14 cellular contexts compared by ENCODE assay signal in the genomic region with DNA sequence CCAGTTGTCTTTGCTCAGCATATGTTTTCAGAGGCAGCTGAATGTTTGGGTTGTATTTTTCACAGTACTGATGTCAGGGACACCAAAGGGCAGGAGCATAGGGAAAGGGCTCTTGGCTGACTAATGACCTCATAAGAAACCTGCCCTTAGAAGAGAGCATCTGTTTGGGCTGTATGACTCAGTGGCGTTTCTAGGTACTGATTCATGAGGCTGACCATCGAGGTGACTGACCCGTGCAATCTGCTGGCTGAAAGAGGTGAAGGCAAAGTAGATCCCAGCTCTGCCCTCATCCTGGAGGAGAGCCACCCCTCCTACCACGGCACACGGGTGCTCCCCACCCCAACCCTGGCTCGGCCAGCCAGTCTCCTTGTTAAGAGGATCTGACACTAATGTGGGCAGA. TPM values are rescaled to one million over a fixed set of nuclear protein-coding genes. Genes with fewer than 3 reads are reported as not detected.
DNase-seq lines count a peak whose midpoint lies in the region; ATAC-seq, FAIRE-seq and TF ChIP-seq lines count a peak whose summit lies in the region.
"Had no signal": no experiment of that assay in that cellular context is flagged by ENCODE, and none has a peak within 500 bp of the region (broad histone marks: within the 10 kb centered on the region; RNA-seq: fewer than 3 reads in every experiment).

No MANE protein-coding gene starts in this region.

- ATAC-seq in stimulated activated memory B cell treated with anti-CD40 and anti-IgM and Interleukin-4, amounts not matched to agents 10 μg/mL and 1 μg/mL and 100 μg/mL, for 72 hours, result no peak
- ATAC-seq in GM21381 (IDR thresholded peaks at IDR 0.05; ENCODE audit: unreplicated experiment), result no peak
- ATAC-seq: activated CD4-positive, CD25-positive, alpha-beta regulatory T cell treated with anti-CD3 and anti-CD28 coated beads, Interleukin-2, amount 50 U/mL, for 24 hours had no signal

- H3K4me3 ChIP-seq in AG10803 (ENCODE audit: low read length) (no peak overlapping the region), PC-9 (no peak overlapping the region), endothelial cell of umbilical vein (replicated peaks in 1 of 3; ENCODE audit: insufficient read depth in 1 of 3, low read depth in 1 of 3, low read length in 3 of 3) (no peak overlapping the region), MG63 (no peak overlapping the region)
- H3K4me3 ChIP-seq: colonic mucosa had no signal

- H3K9me3 Mint-ChIP-seq in osteocyte (ENCODE audit: unreplicated experiment), result no peaks in the 10 kb centered on the region
- H3K9me3 Mint-ChIP-seq in stimulated activated memory B cell treated with anti-CD40 and anti-IgM and Interleukin-4, amounts not matched to agents 10 μg/mL and 1 μg/mL and 100 μg/mL, for 72 hours, result no peaks in the 10 kb centered on the region

- no peak for TF ChIP-seq POLR2A in endothelial cell of umbilical vein (IDR thresholded peaks at IDR 0.05; ENCODE audit: low read depth, low read length)

- H3K9me1 ChIP-seq in endothelial cell of umbilical vein (replicated peaks; ENCODE audit: control insufficient read depth, extremely low read depth, insufficient read depth, low read length), result no peaks in the 10 kb centered on the region

- H3K9ac ChIP-seq in endothelial cell of umbilical vein (replicated peaks; ENCODE audit: extremely low read depth, insufficient read depth, low read length), result no peak overlapping the region

- no peaks in the 10 kb centered on the region for H3K27me3 Mint-ChIP-seq in osteocyte (ENCODE audit: unreplicated experiment)
- no peaks in the 10 kb centered on the region for H3K27me3 Mint-ChIP-seq in stimulated activated memory B cell treated with anti-CD40 and anti-IgM and Interleukin-4, amounts not matched to agents 10 μg/mL and 1 μg/mL and 100 μg/mL, for 72 hours
- H3K27me3 Mint-ChIP-seq: naive B cell had no signal

- H3K79me2 ChIP-seq in PC-9 (ENCODE audit: low read depth) (no peaks in the 10 kb centered on the region), endothelial cell of umbilical vein (ENCODE audit: control insufficient read depth, insufficient read depth, low read length) (no peaks in the 10 kb centered on the region)

- H3F3A ChIP-seq in PC-9 (ENCODE audit: insufficient read depth, low read depth), result peaks cover 8% of the 10 kb centered on the region; the same call in 1 of the 2 replicates

- no peak for TF ChIP-seq CTCF in AG10803 (conservative IDR thresholded peaks at IDR 0.05; ENCODE audit: low read length)
- TF ChIP-seq CTCF in PC-9 (conservative IDR thresholded peaks at IDR 0.05), result no peak
- TF ChIP-seq CTCF in endothelial cell of umbilical vein (IDR thresholded peaks at IDR 0.05; ENCODE audit: extremely low read depth in 1 of 2, insufficient read depth in 1 of 2, low read depth in 1 of 2, low read length in 2 of 2), result no peak
- no peak for TF ChIP-seq CTCF in osteocyte (IDR thresholded peaks at IDR 0.05)

- CTCF ChIA-PET in PC-9 (lab: Charles Lee), result no interaction called here
- CTCF ChIA-PET in endothelial cell of umbilical vein (lab: Charles Lee), result interaction anchor here (0.6 to 2.2 kb wide), 4 partner anchors 8 to 185 kb away, joined by 3 to 6 read pairs (median 3); a partner anchor contains a TSS

- H4K20me1 ChIP-seq in PC-9 (ENCODE audit: insufficient read depth) (no peaks in the 10 kb centered on the region), endothelial cell of umbilical vein (replicated peaks; ENCODE audit: control insufficient read depth, extremely low read depth, insufficient read depth, low read length) (no peaks in the 10 kb centered on the region)

- peak; percentile 68 for FAIRE-seq in endothelial cell of umbilical vein (lab: Jason Lieb, UNC)
- FAIRE-seq: H1 had no signal

- POLR2A ChIA-PET in PC-9 (lab: Charles Lee; ENCODE audit: unreplicated experiment) (no interaction called here), endothelial cell of umbilical vein (lab: Charles Lee) (no interaction called here)

- peaks cover 36% of the 10 kb centered on the region for H3K4me1 ChIP-seq in PC-9 (replicated peaks; ENCODE audit: insufficient read depth)
- H3K4me1 ChIP-seq in endothelial cell of umbilical vein (ENCODE audit: control insufficient read depth, extremely low read depth, insufficient read depth, low read length), result peaks cover 43% of the 10 kb centered on the region
- H3K4me1 ChIP-seq: colonic mucosa had no signal

- H2AFZ ChIP-seq in PC-9, result no peak overlapping the region
- no peak overlapping the region for H2AFZ ChIP-seq in endothelial cell of umbilical vein (ENCODE audit: low read depth, low read length)

- peak overlapping the region; percentile 51 for H3K4me2 ChIP-seq in PC-9
- H3K4me2 ChIP-seq in endothelial cell of umbilical vein (ENCODE audit: insufficient read depth, low read length), result peak overlapping the region; percentile 14

- H3K36me3 Mint-ChIP-seq in osteocyte (ENCODE audit: unreplicated experiment), result peaks cover 67% of the 10 kb centered on the region
- peaks cover 11% of the 10 kb centered on the region for H3K36me3 Mint-ChIP-seq in stimulated activated memory B cell treated with anti-CD40 and anti-IgM and Interleukin-4, amounts not matched to agents 10 μg/mL and 1 μg/mL and 100 μg/mL, for 72 hours
- H3K36me3 Mint-ChIP-seq: naive B cell had no signal

- H3K27ac ChIP-seq in PC-9 (peak overlapping the region; percentile 51), endothelial cell of umbilical vein (ENCODE audit: insufficient read depth, low read depth, low read length) (peak overlapping the region; percentile 57)
- H3K27ac ChIP-seq: colonic mucosa had no signal

- H3K9me3 ChIP-seq in PC-9 (ENCODE audit: insufficient read depth, low read depth), result no peaks in the 10 kb centered on the region
- H3K9me3 ChIP-seq in endothelial cell of umbilical vein (replicated peaks; ENCODE audit: control insufficient read depth, insufficient read depth, low read length), result no peaks in the 10 kb centered on the region
- no peaks in the 10 kb centered on the region for H3K9me3 ChIP-seq in MG63
- H3K9me3 ChIP-seq: colonic mucosa had no signal

- intact Hi-C loops in PC-9 (cut with micrococcal nuclease; ENCODE audit: unreplicated experiment) (no loop called here), endothelial cell of umbilical vein (cut with micrococcal nuclease) (loop anchor here (10.0 kb wide), 1 partner anchor 635 kb away; no protein-coding TSS in a partner anchor)

- dilution Hi-C loops in endothelial cell of umbilical vein (cut with MboI; ENCODE audit: extremely low pct_ligation_motif_present, low sequenced_read_pairs), result no loop called here

- peaks cover 63% of the 10 kb centered on the region for H3K4me1 Mint-ChIP-seq in osteocyte (ENCODE audit: unreplicated experiment)
- peaks cover 19% of the 10 kb centered on the region for H3K4me1 Mint-ChIP-seq in stimulated activated memory B cell treated with anti-CD40 and anti-IgM and Interleukin-4, amounts not matched to agents 10 μg/mL and 1 μg/mL and 100 μg/mL, for 72 hours
- H3K4me1 Mint-ChIP-seq: naive B cell had no signal

- H3K27ac Mint-ChIP-seq in osteocyte (ENCODE audit: unreplicated experiment), result peak overlapping the region; percentile 55
- no peak overlapping the region for H3K27ac Mint-ChIP-seq in stimulated activated memory B cell treated with anti-CD40 and anti-IgM and Interleukin-4, amounts not matched to agents 10 μg/mL and 1 μg/mL and 100 μg/mL, for 72 hours
- H3K27ac Mint-ChIP-seq: naive B cell had no signal

- H3K27me3 ChIP-seq in PC-9 (ENCODE audit: insufficient read depth, low read depth) (no peaks in the 10 kb centered on the region), endothelial cell of umbilical vein (ENCODE audit: control insufficient read depth in 2 of 2, insufficient read depth in 2 of 2, low read length in 2 of 2) (no peaks in the 10 kb centered on the region), MG63 (no peaks in the 10 kb centered on the region)
- H3K27me3 ChIP-seq: colonic mucosa had no signal

- no peak overlapping the region for H3K4me3 Mint-ChIP-seq in osteocyte (ENCODE audit: unreplicated experiment)
- no peak overlapping the region for H3K4me3 Mint-ChIP-seq in stimulated activated memory B cell treated with anti-CD40 and anti-IgM and Interleukin-4, amounts not matched to agents 10 μg/mL and 1 μg/mL and 100 μg/mL, for 72 hours
- H3K4me3 Mint-ChIP-seq: naive B cell had no signal

- H3K36me3 ChIP-seq in PC-9 (ENCODE audit: low read depth) (no peaks in the 10 kb centered on the region), endothelial cell of umbilical vein (ENCODE audit: control insufficient read depth in 2 of 2, extremely low read depth in 1 of 2, insufficient read depth in 2 of 2, low read length in 2 of 2) (no peaks in the 10 kb centered on the region), MG63 (no peaks in the 10 kb centered on the region)
- H3K36me3 ChIP-seq: colonic mucosa had no signal

- no peaks in the 10 kb centered on the region for H3K9me2 ChIP-seq in PC-9 (ENCODE audit: insufficient read depth)

- BruUV-seq in PC-9 (replicated peaks; lab: Mats Ljungman, UMichigan), result no TSS peak
- no TSS peak for BruUV-seq in endothelial cell of umbilical vein (replicated peaks; lab: Mats Ljungman, UMichigan)

- peak; percentile 79 for DNase-seq in AG10803 (ENCODE audit: low read depth)
- peak; percentile 31 to 85 for DNase-seq in PC-9
- peak; percentile 41 for DNase-seq in endothelial cell of umbilical vein (ENCODE audit: low read depth, low spot score)
- DNase-seq in osteocyte (ENCODE audit: extremely low spot score, unreplicated experiment), result no peak
- no peak for DNase-seq in KG1 (lab: John Stamatoyannopoulos, UW)
- no peak for DNase-seq in MG63
- DNase-seq: C1 segment of cervical spinal cord, colonic mucosa, naive B cell, Right ventricle myocardium superior had no signal

TF ChIP-seq in endothelial cell of umbilical vein, 7 proteins besides CTCF, POLR2A, EP300 and RAD21 (continues in another document):
- peak; percentile 62 for TF ChIP-seq GATA2 (IDR thresholded peaks at IDR 0.05; ENCODE audit: insufficient read depth, insufficient read length, low read depth, low read length)
- no peak for TF ChIP-seq EZH2 (IDR thresholded peaks at IDR 0.05; ENCODE audit: borderline replicate concordance, low read depth, low read length, severe bottlenecking)
- peak; percentile 53 for TF ChIP-seq POLR2AphosphoS5 (IDR thresholded peaks at IDR 0.05; ENCODE audit: insufficient read depth, low read depth, low read length)
- TF ChIP-seq JUN (IDR thresholded peaks at IDR 0.05; ENCODE audit: borderline replicate concordance, insufficient read depth, insufficient read length, low read depth), result peak; percentile 25
- no peak for TF ChIP-seq MYC (IDR thresholded peaks at IDR 0.05; ENCODE audit: low read depth, low read length)

RNA-seq across cellular contexts. Expression of a gene that starts 8.3 kb away (rescaled TPM):
- total RNA-seq in PC-9 (2021) (10.0 and 10.3 TPM in 2 replicates), endothelial cell of umbilical vein (11.1 and 14.5 TPM in 2 replicates), osteocyte (135 and 136 TPM in 2 replicates)
- 7.6 and 11.4 TPM in 2 replicates for polyA plus RNA-seq in endothelial cell of umbilical vein
- polyA plus RNA-seq in endothelial cell of umbilical vein (2011; cell fraction: cytosol; rRNA removed), result 10.9 and 12.3 TPM in 2 replicates
- 11.8 and 12.1 TPM in 2 replicates for polyA plus RNA-seq in endothelial cell of umbilical vein (2011; cell fraction: nucleus; rRNA removed)
- 11.6 and 15.5 TPM in 2 replicates for polyA plus RNA-seq in endothelial cell of umbilical vein (2012)
- polyA minus RNA-seq in endothelial cell of umbilical vein, result 5.8 and 12.4 TPM in 2 replicates
- polyA minus RNA-seq in endothelial cell of umbilical vein (2011; cell fraction: cytosol; rRNA and poly(A)+ RNA removed), result not detected
- 10.3 and 13.6 TPM in 2 replicates for polyA minus RNA-seq in endothelial cell of umbilical vein (2011; cell fraction: nucleus; rRNA and poly(A)+ RNA removed)
- 2.6 and 3.4 TPM in 2 replicates for total RNA-seq in MG63 (2014; rRNA removed; shearing (Covaris generic); ENCODE audit: low replicate concordance)

Comparison
In these comparisons a context has a peak if more than half of its experiments do, and no peak if none do; other contexts are left out.
1. DNase-seq: peak in AG10803 (single experiment), PC-9 (2 of 2) and endothelial cell of umbilical vein (single experiment); none in osteocyte (single experiment), KG1 (single experiment) and MG63 (single experiment).